In genomic region chr11:67309661-67310061, GRCh38 we compare ENCODE assay signal across 1 cellular context.
TF ChIP-seq lines count a peak whose summit lies in the region.

No MANE protein-coding gene starts in this region.

TF ChIP-seq in K562, 482 proteins besides CTCF, POLR2A, EP300 and RAD21:
- 0 out of 2 replicates have a peak, but pooled peaks have one; percentile 20 for TF ChIP-seq IRF2 (CRISPR knock-in tag; IDR thresholded peaks at IDR 0.05)
- no peak for TF ChIP-seq ZNF24 (IDR thresholded peaks at IDR 0.05)
